9 cellular contexts compared by ENCODE assay signal in genomic region chr1:243730499-243731150, GRCh38.
DNase-seq lines count a peak whose midpoint lies in the region; ATAC-seq and TF ChIP-seq lines count a peak whose summit lies in the region.
"Had no signal": no experiment of that assay in that cellular context is flagged by ENCODE, and none has a peak within 500 bp of the region (broad histone marks: within the 10 kb centered on the region; RNA-seq: fewer than 3 reads in every experiment).

No MANE protein-coding gene starts in this region.

- ATAC-seq in gastroesophageal sphincter = no peak
- no peak for ATAC-seq in GM18858 (IDR thresholded peaks at IDR 0.05; ENCODE audit: unreplicated experiment)
- ATAC-seq in GM18870 (IDR thresholded peaks at IDR 0.05; ENCODE audit: unreplicated experiment) = no peak

- H2AFZ ChIP-seq in Karpas-422 (ENCODE audit: low read length) = no peak overlapping the region

- H3K27ac ChIP-seq in HUES48 (ENCODE audit: low read depth, low read length) (peak overlapping the region; percentile 27), gastroesophageal sphincter (peak overlapping the region in 3 of 4 donors; percentile 21 to 43 (median 42)), rectal smooth muscle tissue (ENCODE audit: low read depth, low read length) (peak overlapping the region; percentile 17), Karpas-422 (ENCODE audit: low read length) (no peak overlapping the region)

- H3K4me1 ChIP-seq in HUES48 (ENCODE audit: control insufficient read depth, insufficient read depth, low read length) (peaks cover 32% of the 10 kb centered on the region), gastroesophageal sphincter (peaks cover 0 to 59% (median 17%) of the 10 kb centered on the region in 3 donors), rectal smooth muscle tissue (ENCODE audit: control insufficient read depth, insufficient read depth, low read length) (peaks cover 8% of the 10 kb centered on the region), Karpas-422 (ENCODE audit: low read length) (no peaks in the 10 kb centered on the region)

- no peaks in the 10 kb centered on the region for H3K9me3 Mint-ChIP-seq in endothelial cell (ENCODE audit: unreplicated experiment)

- H4K20me1 ChIP-seq in Karpas-422 (ENCODE audit: insufficient read depth, low read depth, low read length) = no peaks in the 10 kb centered on the region

- TF ChIP-seq CTCF in gastroesophageal sphincter (IDR thresholded peaks at IDR 0.05) (no peak), endothelial cell (IDR thresholded peaks at IDR 0.05; ENCODE audit: unreplicated experiment) (no peak)

- no peaks in the 10 kb centered on the region for H3K9me2 ChIP-seq in Karpas-422 (replicated peaks; ENCODE audit: insufficient read depth, low read length)

- H3K9me3 ChIP-seq in HUES48 (ENCODE audit: control insufficient read depth, insufficient read depth, low read length) (peaks cover 6% of the 10 kb centered on the region), gastroesophageal sphincter (no peaks in the 10 kb centered on the region), Karpas-422 (ENCODE audit: low read length) (peaks cover 4% of the 10 kb centered on the region; the same call in 1 of the 2 replicates)

- H3K4me2 ChIP-seq in Karpas-422 (ENCODE audit: low read depth, low read length, poor library complexity, severe bottlenecking) = no peak overlapping the region

- no peaks in the 10 kb centered on the region for H3K36me3 ChIP-seq in HUES48 (ENCODE audit: control insufficient read depth, insufficient read depth, low read length)
- H3K36me3 ChIP-seq in gastroesophageal sphincter = no peaks in the 10 kb centered on the region
- H3K36me3 ChIP-seq in rectal smooth muscle tissue (ENCODE audit: control insufficient read depth, insufficient read depth, low read length) = no peaks in the 10 kb centered on the region
- H3K36me3 ChIP-seq in Karpas-422 (ENCODE audit: insufficient read depth, low read length) = no peaks in the 10 kb centered on the region

- 93 to 98% methylated on average over 2 to 6 of the region's 23 CpGs for WGBS in gastroesophageal sphincter (ENCODE audit: low coverage in 1 of 2), 2 donors

- H3K79me2 ChIP-seq in Karpas-422 (ENCODE audit: low read length) = no peaks in the 10 kb centered on the region

- DNase-seq in SHP77 (lab: John Stamatoyannopoulos, UW) = peak; percentile 59 to 77
- no peak for DNase-seq in Karpas-422
- DNase-seq in endothelial cell (ENCODE audit: low spot score) = no peak
- DNase-seq: naive B cell had no signal

- H3K27me3 ChIP-seq in HUES48 (ENCODE audit: control insufficient read depth, insufficient read depth, low read length) = no peaks in the 10 kb centered on the region
- no peaks in the 10 kb centered on the region for H3K27me3 ChIP-seq in gastroesophageal sphincter
- H3K27me3 ChIP-seq in rectal smooth muscle tissue (ENCODE audit: control insufficient read depth, insufficient read depth, low read length) = no peaks in the 10 kb centered on the region
- H3K27me3 ChIP-seq in Karpas-422 (ENCODE audit: low read length) = no peaks in the 10 kb centered on the region

- H3K4me3 Mint-ChIP-seq in endothelial cell (ENCODE audit: unreplicated experiment) = no peak overlapping the region

- H3K4me1 Mint-ChIP-seq in endothelial cell (ENCODE audit: unreplicated experiment) = no peaks in the 10 kb centered on the region

- no peak for TF ChIP-seq EP300 in gastroesophageal sphincter (IDR thresholded peaks at IDR 0.05)

- peaks cover 7% of the 10 kb centered on the region for H3K36me3 Mint-ChIP-seq in endothelial cell (ENCODE audit: low read depth, unreplicated experiment)
- H3K36me3 Mint-ChIP-seq: naive B cell had no signal

- TF ChIP-seq POLR2A in gastroesophageal sphincter (IDR thresholded peaks at IDR 0.05) = no peak

- H3K4me3 ChIP-seq in HUES48 (ENCODE audit: low read depth, low read length) = no peak overlapping the region
- no peak overlapping the region for H3K4me3 ChIP-seq in gastroesophageal sphincter
- H3K4me3 ChIP-seq in rectal smooth muscle tissue (ENCODE audit: low read length) = no peak overlapping the region
- no peak overlapping the region for H3K4me3 ChIP-seq in Karpas-422 (ENCODE audit: low read length)

- H3K27me3 Mint-ChIP-seq in endothelial cell (ENCODE audit: unreplicated experiment) = peaks cover 4% of the 10 kb centered on the region
- H3K27me3 Mint-ChIP-seq: naive B cell had no signal

- H3K27ac Mint-ChIP-seq in endothelial cell (ENCODE audit: unreplicated experiment) = no peak overlapping the region

- H3K9ac ChIP-seq in HUES48 (ENCODE audit: low read depth, low read length) (no peak overlapping the region), rectal smooth muscle tissue (ENCODE audit: low read length) (no peak overlapping the region), Karpas-422 (ENCODE audit: low read length) (no peak overlapping the region)

Comparison
In these comparisons a context has a peak if more than half of its experiments do, and no peak if none do; other contexts are left out.
1. DNase-seq: peak in SHP77 (2 of 2); none in Karpas-422 (single experiment) and endothelial cell (single experiment).